13 cellular contexts compared by ENCODE assay signal in the genomic region with DNA sequence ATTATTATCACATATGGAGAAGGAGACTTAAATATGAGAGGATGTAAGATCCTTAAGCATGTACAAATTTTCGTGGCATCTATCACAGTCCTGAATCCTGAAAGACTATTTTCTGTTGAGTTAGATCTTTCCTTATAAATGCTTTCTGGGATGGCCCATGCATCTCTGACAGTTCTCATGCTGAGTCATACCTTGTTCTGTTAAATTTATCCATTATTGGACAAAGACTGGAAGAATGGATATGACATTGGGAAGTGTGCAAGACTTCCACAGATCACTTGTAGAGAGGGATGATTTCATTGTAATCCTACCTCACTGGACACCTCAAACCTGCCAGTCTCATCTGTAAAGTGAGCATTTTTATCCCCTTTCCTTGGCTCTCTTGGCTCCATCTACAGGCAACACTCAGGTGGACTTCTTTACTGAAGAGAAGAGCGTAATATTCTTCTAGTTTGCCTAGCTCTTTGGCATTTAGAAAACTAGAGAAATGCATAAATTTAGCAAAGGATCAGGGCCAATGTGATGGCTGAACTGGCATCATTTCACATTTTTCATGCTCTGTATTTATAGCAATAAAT.
DNase-seq lines count a peak whose midpoint lies in the region; TF ChIP-seq lines count a peak whose summit lies in the region.
"Had no signal": no experiment of that assay in that cellular context is flagged by ENCODE, and none has a peak within 500 bp of the region (broad histone marks: within the 10 kb centered on the region; RNA-seq: fewer than 3 reads in every experiment).

No MANE protein-coding gene starts in this region.

- no peak overlapping the region for H3K27ac ChIP-seq in OCI-LY7 (ENCODE audit: low read depth, low read length, poor library complexity, severe bottlenecking)
- H3K27ac ChIP-seq: PC-9 had no signal

- CTCF ChIA-PET in OCI-LY7 (lab: Charles Lee; ENCODE audit: unreplicated experiment), result no interaction called here
- CTCF ChIA-PET in activated CD4-positive, alpha-beta memory T cell treated with anti-CD3 and anti-CD28 coated beads for 36 hours (lab: Charles Lee), result interaction anchor here (1.0 kb wide), 1 partner anchor 378 kb away, joined by 3 read pairs; no protein-coding TSS in a partner anchor

- H2AFZ ChIP-seq in OCI-LY7 (ENCODE audit: low read length), result no peak overlapping the region
- H2AFZ ChIP-seq: PC-9 had no signal

- H3K4me3 Mint-ChIP-seq in activated CD4-positive, alpha-beta memory T cell treated with anti-CD3 and anti-CD28 coated beads for 36 hours, result no peak overlapping the region
- H3K4me3 Mint-ChIP-seq: activated T-cell treated with anti-CD3 and anti-CD28 coated beads, Interleukin-2, amount 50 U/mL, for 24 hours; T-cell had no signal

- no peaks in the 10 kb centered on the region for H3K9me2 ChIP-seq in OCI-LY7 (ENCODE audit: insufficient read depth, low read length)

- H3K4me3 ChIP-seq in GM06990 (replicated peaks; ENCODE audit: low read depth, low read length) (no peak overlapping the region), OCI-LY7 (ENCODE audit: low read depth, low read length, poor library complexity, severe bottlenecking) (no peak overlapping the region), epithelial cell of esophagus (ENCODE audit: low read length) (no peak overlapping the region)
- H3K4me3 ChIP-seq: HAP-1, PC-9 had no signal

- H3K4me1 Mint-ChIP-seq in activated CD4-positive, alpha-beta memory T cell treated with anti-CD3 and anti-CD28 coated beads for 36 hours (ENCODE audit: low read depth), result peaks cover 4% of the 10 kb centered on the region
- H3K4me1 Mint-ChIP-seq: T-cell had no signal

- intact Hi-C loops in OCI-LY7 (cut with micrococcal nuclease; ENCODE audit: unreplicated experiment), result no loop called here
- intact Hi-C loops in activated CD4-positive, alpha-beta memory T cell treated with anti-CD3 and anti-CD28 coated beads for 36 hours (cut with micrococcal nuclease), result loop anchor here (5.0 kb wide), 1 partner anchor 158 kb away; no protein-coding TSS in a partner anchor

- peaks cover 13% of the 10 kb centered on the region for H3K4me1 ChIP-seq in OCI-LY7 (ENCODE audit: insufficient read depth, low read length, poor library complexity, severe bottlenecking)
- H3K4me1 ChIP-seq: HAP-1 had no signal

- no peaks in the 10 kb centered on the region for H3K36me3 Mint-ChIP-seq in activated CD4-positive, alpha-beta memory T cell treated with anti-CD3 and anti-CD28 coated beads for 36 hours
- H3K36me3 Mint-ChIP-seq: T-cell had no signal

- H3K9me3 Mint-ChIP-seq in activated CD4-positive, alpha-beta memory T cell treated with anti-CD3 and anti-CD28 coated beads for 36 hours, result no peaks in the 10 kb centered on the region
- H3K9me3 Mint-ChIP-seq: activated T-cell treated with anti-CD3 and anti-CD28 coated beads, Interleukin-2, amount 50 U/mL, for 24 hours; T-cell had no signal

- no peak overlapping the region for H3K27ac Mint-ChIP-seq in activated CD4-positive, alpha-beta memory T cell treated with anti-CD3 and anti-CD28 coated beads for 36 hours
- H3K27ac Mint-ChIP-seq: activated T-cell treated with anti-CD3 and anti-CD28 coated beads, Interleukin-2, amount 50 U/mL, for 24 hours; T-cell had no signal

- no peaks in the 10 kb centered on the region for H3K9me3 ChIP-seq in OCI-LY7 (ENCODE audit: low read length)
- H3K9me3 ChIP-seq: HAP-1 had no signal

- peaks cover 2% of the 10 kb centered on the region for H3K27me3 Mint-ChIP-seq in activated CD4-positive, alpha-beta memory T cell treated with anti-CD3 and anti-CD28 coated beads for 36 hours

- H3K79me2 ChIP-seq in OCI-LY7 (ENCODE audit: insufficient read depth, low read depth, low read length), result no peaks in the 10 kb centered on the region

- no peak overlapping the region for H3K4me2 ChIP-seq in OCI-LY7 (ENCODE audit: low read length)
- H3K4me2 ChIP-seq: PC-9 had no signal

- no peaks in the 10 kb centered on the region for H4K20me1 ChIP-seq in OCI-LY7 (ENCODE audit: insufficient read depth, low read length)

- BruUV-seq in OCI-LY7 (replicated peaks; lab: Mats Ljungman, UMichigan), result no TSS peak

- DNase-seq in GM06990 (ENCODE audit: extremely low read depth, insufficient read length), result no peak
- peak; percentile 11 for DNase-seq in OCI-LY7 (ENCODE audit: low spot score)
- no peak for DNase-seq in epithelial cell of esophagus (ENCODE audit: low read depth)
- peak; percentile 21 for DNase-seq in renal cortical epithelial cell (ENCODE audit: low read depth)
- no peak for DNase-seq in NCI-H1105 treated with DMSO at 0.1 percent for 48 hours (lab: John Stamatoyannopoulos, UW)
- no peak for DNase-seq in NCI-H82 treated with DMSO at 0.1 percent for 48 hours (lab: John Stamatoyannopoulos, UW; ENCODE audit: unreplicated experiment)
- no peak for DNase-seq in activated CD4-positive, alpha-beta memory T cell treated with anti-CD3 and anti-CD28 coated beads for 36 hours
- DNase-seq: activated T-cell treated with anti-CD3 and anti-CD28 coated beads, Interleukin-2, amount 50 U/mL, for 24 hours; amniotic stem cell; PC-9; stimulated activated naive CD8-positive, alpha-beta T cell treated with anti-CD3 and anti-CD28 coated beads, Interleukin-15, Interleukin-2, amounts not matched to agents 100 U/mL and 50 U/mL, for 24 hours; T-cell had no signal

- peak; percentile 7 for TF ChIP-seq CTCF in GM06990 (IDR thresholded peaks at IDR 0.05; ENCODE audit: insufficient read depth, low read length, poor library complexity, severe bottlenecking)
- peak; percentile 37; the same call in 1 of the 2 replicates for TF ChIP-seq CTCF in OCI-LY7 (conservative IDR thresholded peaks at IDR 0.05; ENCODE audit: low read length)
- peak; percentile 8 for TF ChIP-seq CTCF in epithelial cell of esophagus (IDR thresholded peaks at IDR 0.05; ENCODE audit: insufficient read depth, low read depth, low read length, missing control alignments)

- POLR2A ChIA-PET in OCI-LY7 (lab: Charles Lee), result interaction anchor here (0.6 kb wide), 1 partner anchor 71 kb away, joined by 3 read pairs; no protein-coding TSS in a partner anchor
- POLR2A ChIA-PET in activated CD4-positive, alpha-beta memory T cell treated with anti-CD3 and anti-CD28 coated beads for 36 hours (lab: Charles Lee), result no interaction called here

- no peaks in the 10 kb centered on the region for H3K27me3 ChIP-seq in GM06990 (replicated peaks; ENCODE audit: control insufficient read depth, insufficient read depth, low read length)

- H3K36me3 ChIP-seq in GM06990 (ENCODE audit: control insufficient read depth, insufficient read depth, low read length) (no peaks in the 10 kb centered on the region), OCI-LY7 (ENCODE audit: insufficient read depth, low read length) (no peaks in the 10 kb centered on the region)
- H3K36me3 ChIP-seq: HAP-1 had no signal

Comparison
In these comparisons a context has a peak if more than half of its experiments do, and no peak if none do; other contexts are left out.
1. DNase-seq: peak in OCI-LY7 (single experiment) and renal cortical epithelial cell (single experiment); none in GM06990 (single experiment), epithelial cell of esophagus (single experiment), NCI-H1105 treated with DMSO at 0.1 percent for 48 hours (single experiment), NCI-H82 treated with DMSO at 0.1 percent for 48 hours (single experiment) and activated CD4-positive, alpha-beta memory T cell treated with anti-CD3 and anti-CD28 coated beads for 36 hours (single experiment).
2. Peak in every context shown above with its lines, with median percentiles within 50 percentile points of each other: CTCF ChIP-seq.